In the genomic region with DNA sequence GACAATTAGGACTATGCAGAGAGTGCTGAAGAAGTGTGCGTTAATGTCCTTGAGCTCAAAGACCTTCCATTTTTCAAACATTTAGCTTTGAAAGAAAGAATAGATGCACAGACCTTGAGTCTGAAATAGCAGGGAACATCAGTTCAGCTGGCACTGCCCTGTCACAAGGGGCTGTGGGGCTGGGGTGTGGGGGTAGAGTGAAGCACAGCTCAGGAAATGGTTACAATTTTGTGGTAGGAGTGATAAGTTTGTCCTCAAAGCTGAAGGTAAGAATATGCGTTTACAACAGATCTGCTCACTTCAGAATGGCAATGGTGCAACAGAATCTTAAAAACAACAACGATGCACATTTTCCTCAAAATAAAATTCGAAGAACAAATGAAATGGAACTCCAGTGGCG, we compare ENCODE assay signal across 21 cellular contexts. TPM values are rescaled to one million over a fixed set of nuclear protein-coding genes. Genes with fewer than 3 reads are reported as not detected.
DNase-seq lines count a peak whose midpoint lies in the region; ATAC-seq and TF ChIP-seq lines count a peak whose summit lies in the region.
"Had no signal": no experiment of that assay in that cellular context is flagged by ENCODE, and none has a peak within 500 bp of the region (broad histone marks: within the 10 kb centered on the region; RNA-seq: fewer than 3 reads in every experiment).

No MANE protein-coding gene starts in this region.

- H3K36me3 Mint-ChIP-seq in activated CD8-positive, alpha-beta memory T cell treated with anti-CD3 and anti-CD28 coated beads, Interleukin-2, amount 10 ng/mL, durations not matched to agents 7 days and 5 days, result no peaks in the 10 kb centered on the region
- no peaks in the 10 kb centered on the region for H3K36me3 Mint-ChIP-seq in T-helper 2 cell treated with Interferon-gamma antibody and Interleukin-4, amounts not matched to agents 5 μg/mL and 100 μg/mL, for 36 hours (ENCODE audit: low read depth)
- H3K36me3 Mint-ChIP-seq in activated naive CD8-positive, alpha-beta T cell treated with anti-CD3 and anti-CD28 coated beads, Interleukin-2, amount 50 U/mL, for 24 hours (ENCODE audit: low read depth), result no peaks in the 10 kb centered on the region
- H3K36me3 Mint-ChIP-seq in Caco-2 (ENCODE audit: insufficient read depth, unreplicated experiment), result no peaks in the 10 kb centered on the region
- H3K36me3 Mint-ChIP-seq: activated naive CD4-positive, alpha-beta T cell treated with anti-CD3 and anti-CD28 coated beads, Interleukin-2, amount 50 U/mL, for 72 hours; mesothelial cell of epicardium; stimulated activated memory B cell treated with anti-CD40 and anti-IgM and Interleukin-4, amounts not matched to agents 10 μg/mL and 1 μg/mL and 100 μg/mL, for 72 hours had no signal

- no peaks in the 10 kb centered on the region for H3K9me3 ChIP-seq in Caco-2
- H3K9me3 ChIP-seq: body of pancreas, HAP-1, right lobe of liver, thyroid gland had no signal

- H3K36me3 ChIP-seq in Caco-2 (ENCODE audit: control insufficient read depth, insufficient read depth, low read length), result no peaks in the 10 kb centered on the region
- H3K36me3 ChIP-seq: HAP-1, right lobe of liver, thyroid gland had no signal

- POLR2A ChIA-PET in Caco-2 (lab: Charles Lee), result no interaction called here

- peak; percentile 65 for DNase-seq in activated CD8-positive, alpha-beta memory T cell treated with anti-CD3 and anti-CD28 coated beads, Interleukin-2, amount 10 ng/mL, durations not matched to agents 7 days and 5 days
- no peak for DNase-seq in activated CD8-positive, alpha-beta memory T cell treated with anti-CD3 and anti-CD28 coated beads, Interleukin-2, amount 50 U/mL, for 48 hours
- DNase-seq in T-helper 2 cell treated with Interferon-gamma antibody and Interleukin-4, amounts not matched to agents 5 μg/mL and 100 μg/mL, for 36 hours (ENCODE audit: low spot score), result no peak
- DNase-seq in activated naive CD8-positive, alpha-beta T cell treated with anti-CD3 and anti-CD28 coated beads, Interleukin-2, amount 50 U/mL, for 24 hours, result peak; percentile 16
- peak; percentile 6 to 19 for DNase-seq in stimulated activated CD8-positive, alpha-beta memory T cell treated with anti-CD3 and anti-CD28 coated beads, Interleukin-7, amount 100 ng/mL, for 4 hours (ENCODE audit: low read depth in 2 of 2)
- DNase-seq in MV-4-11 (lab: John Stamatoyannopoulos, UW) (no peak), Caco-2 (no peak)
- DNase-seq: activated B cell treated with CpG ODN at 0.5 μM for 24 hours; body of pancreas; C1 segment of cervical spinal cord; NCI-H1436; NCI-H524 treated with DMSO at 0.1 percent for 48 hours; right lobe of liver; SHP77 treated with DMSO at 0.1 percent for 48 hours; stimulated activated CD4-positive, alpha-beta T cell treated with anti-CD3 and anti-CD28 coated beads, Interleukin-15, amount 100 ng/mL, for 24 hours; thyroid gland had no signal

- peaks cover 19% of the 10 kb centered on the region for H3K4me1 Mint-ChIP-seq in activated CD8-positive, alpha-beta memory T cell treated with anti-CD3 and anti-CD28 coated beads, Interleukin-2, amount 10 ng/mL, durations not matched to agents 7 days and 5 days
- peaks cover 16% of the 10 kb centered on the region for H3K4me1 Mint-ChIP-seq in T-helper 2 cell treated with Interferon-gamma antibody and Interleukin-4, amounts not matched to agents 5 μg/mL and 100 μg/mL, for 36 hours (ENCODE audit: low read depth)
- H3K4me1 Mint-ChIP-seq in activated naive CD8-positive, alpha-beta T cell treated with anti-CD3 and anti-CD28 coated beads, Interleukin-2, amount 50 U/mL, for 24 hours, result peaks cover 30% of the 10 kb centered on the region
- H3K4me1 Mint-ChIP-seq in Caco-2 (ENCODE audit: low read depth, unreplicated experiment), result no peaks in the 10 kb centered on the region
- H3K4me1 Mint-ChIP-seq: activated B cell treated with CpG ODN at 0.5 μM for 24 hours, mesothelial cell of epicardium had no signal

- H3K4me3 Mint-ChIP-seq in activated CD8-positive, alpha-beta memory T cell treated with anti-CD3 and anti-CD28 coated beads, Interleukin-2, amount 10 ng/mL, durations not matched to agents 7 days and 5 days, result peak overlapping the region; percentile 15
- peak overlapping the region; percentile 40 for H3K4me3 Mint-ChIP-seq in T-helper 2 cell treated with Interferon-gamma antibody and Interleukin-4, amounts not matched to agents 5 μg/mL and 100 μg/mL, for 36 hours
- H3K4me3 Mint-ChIP-seq in activated naive CD8-positive, alpha-beta T cell treated with anti-CD3 and anti-CD28 coated beads, Interleukin-2, amount 50 U/mL, for 24 hours, result peak overlapping the region; percentile 24
- H3K4me3 Mint-ChIP-seq in Caco-2 (ENCODE audit: unreplicated experiment), result no peak overlapping the region
- H3K4me3 Mint-ChIP-seq: activated B cell treated with CpG ODN at 0.5 μM for 24 hours; mesothelial cell of epicardium; stimulated activated memory B cell treated with anti-CD40 and anti-IgM and Interleukin-4, amounts not matched to agents 10 μg/mL and 1 μg/mL and 100 μg/mL, for 72 hours had no signal

- H3K27me3 Mint-ChIP-seq in activated CD8-positive, alpha-beta memory T cell treated with anti-CD3 and anti-CD28 coated beads, Interleukin-2, amount 10 ng/mL, durations not matched to agents 7 days and 5 days, result no peaks in the 10 kb centered on the region
- H3K27me3 Mint-ChIP-seq in T-helper 2 cell treated with Interferon-gamma antibody and Interleukin-4, amounts not matched to agents 5 μg/mL and 100 μg/mL, for 36 hours (ENCODE audit: low read depth), result peaks cover 2% of the 10 kb centered on the region
- no peaks in the 10 kb centered on the region for H3K27me3 Mint-ChIP-seq in activated naive CD8-positive, alpha-beta T cell treated with anti-CD3 and anti-CD28 coated beads, Interleukin-2, amount 50 U/mL, for 24 hours
- H3K27me3 Mint-ChIP-seq in Caco-2 (ENCODE audit: insufficient read depth, unreplicated experiment), result no peaks in the 10 kb centered on the region

- intact Hi-C loops in Caco-2 (cut with micrococcal nuclease; ENCODE audit: unreplicated experiment), result no loop called here

- no peaks in the 10 kb centered on the region for H3K4me1 ChIP-seq in Caco-2
- H3K4me1 ChIP-seq: body of pancreas, HAP-1, right lobe of liver, thyroid gland had no signal

- H3K4me3 ChIP-seq in Caco-2 (ENCODE audit: low read depth, low read length), result no peak overlapping the region
- H3K4me3 ChIP-seq: body of pancreas, HAP-1, right lobe of liver, thyroid gland had no signal

- no TSS peak for BruUV-seq in Caco-2 (replicated peaks; lab: Mats Ljungman, UMichigan)

- H3K9me3 Mint-ChIP-seq in activated CD8-positive, alpha-beta memory T cell treated with anti-CD3 and anti-CD28 coated beads, Interleukin-2, amount 10 ng/mL, durations not matched to agents 7 days and 5 days (ENCODE audit: low read depth), result no peaks in the 10 kb centered on the region
- no peaks in the 10 kb centered on the region for H3K9me3 Mint-ChIP-seq in T-helper 2 cell treated with Interferon-gamma antibody and Interleukin-4, amounts not matched to agents 5 μg/mL and 100 μg/mL, for 36 hours
- no peaks in the 10 kb centered on the region for H3K9me3 Mint-ChIP-seq in activated naive CD8-positive, alpha-beta T cell treated with anti-CD3 and anti-CD28 coated beads, Interleukin-2, amount 50 U/mL, for 24 hours
- H3K9me3 Mint-ChIP-seq in Caco-2 (ENCODE audit: unreplicated experiment), result no peaks in the 10 kb centered on the region
- H3K9me3 Mint-ChIP-seq: activated naive CD4-positive, alpha-beta T cell treated with anti-CD3 and anti-CD28 coated beads, Interleukin-2, amount 50 U/mL, for 72 hours; mesothelial cell of epicardium had no signal

- H3K27ac Mint-ChIP-seq in activated CD8-positive, alpha-beta memory T cell treated with anti-CD3 and anti-CD28 coated beads, Interleukin-2, amount 10 ng/mL, durations not matched to agents 7 days and 5 days, result peak overlapping the region; percentile 38
- H3K27ac Mint-ChIP-seq in T-helper 2 cell treated with Interferon-gamma antibody and Interleukin-4, amounts not matched to agents 5 μg/mL and 100 μg/mL, for 36 hours, result peak overlapping the region; percentile 43
- peak overlapping the region; percentile 61 for H3K27ac Mint-ChIP-seq in activated naive CD8-positive, alpha-beta T cell treated with anti-CD3 and anti-CD28 coated beads, Interleukin-2, amount 50 U/mL, for 24 hours
- no peak overlapping the region for H3K27ac Mint-ChIP-seq in Caco-2 (ENCODE audit: unreplicated experiment)
- H3K27ac Mint-ChIP-seq: activated B cell treated with CpG ODN at 0.5 μM for 24 hours; mesothelial cell of epicardium; stimulated activated memory B cell treated with anti-CD40 and anti-IgM and Interleukin-4, amounts not matched to agents 10 μg/mL and 1 μg/mL and 100 μg/mL, for 72 hours had no signal

- no peaks in the 10 kb centered on the region for H3K27me3 ChIP-seq in Caco-2 (replicated peaks; ENCODE audit: control insufficient read depth, insufficient read depth, low read length)
- H3K27me3 ChIP-seq: body of pancreas, right lobe of liver, thyroid gland had no signal

- CTCF ChIA-PET in activated CD8-positive, alpha-beta memory T cell treated with anti-CD3 and anti-CD28 coated beads, Interleukin-2, amount 10 ng/mL, durations not matched to agents 7 days and 5 days (lab: Charles Lee), result interaction anchor here (0.7 kb wide), 1 partner anchor 85 kb away, joined by 3 read pairs; no protein-coding TSS in a partner anchor
- CTCF ChIA-PET in Caco-2 (lab: Charles Lee), result interaction anchor here (0.6 kb wide), 1 partner anchor 193 kb away, joined by 6 read pairs; no protein-coding TSS in a partner anchor

- ATAC-seq in activated CD8-positive, alpha-beta memory T cell treated with anti-CD3 and anti-CD28 coated beads, Interleukin-2, amount 10 ng/mL, durations not matched to agents 7 days and 5 days, result peak; percentile 56
- ATAC-seq in activated naive CD8-positive, alpha-beta T cell treated with anti-CD3 and anti-CD28 coated beads, Interleukin-2, amount 50 U/mL, for 24 hours, result peak; percentile 60
- ATAC-seq in HG03432 (IDR thresholded peaks at IDR 0.05; ENCODE audit: unreplicated experiment), result no peak
- ATAC-seq: body of pancreas had no signal

- no peak for TF ChIP-seq CTCF in Caco-2 (IDR thresholded peaks at IDR 0.05; ENCODE audit: insufficient read depth in 1 of 2, low read depth in 1 of 2, low read length in 1 of 2, severe bottlenecking in 1 of 2, unreplicated experiment in 1 of 2)

RNA-seq across cellular contexts. Expression of a gene that starts 33.6 kb away (rescaled TPM):
- 1 to 10 TPM; 2.3 to 5.3 TPM for total RNA-seq in activated CD8-positive, alpha-beta memory T cell treated with anti-CD3 and anti-CD28 coated beads, Interleukin-2, amount 10 ng/mL, durations not matched to agents 7 days and 5 days
- total RNA-seq in Caco-2 (2022), result not detected in 2 replicates
- total RNA-seq: right lobe of liver had no signal

Comparison
In these comparisons a context has a peak if more than half of its experiments do, and no peak if none do; other contexts are left out.
1. DNase-seq: peak in activated CD8-positive, alpha-beta memory T cell treated with anti-CD3 and anti-CD28 coated beads, Interleukin-2, amount 10 ng/mL, durations not matched to agents 7 days and 5 days (single experiment), activated naive CD8-positive, alpha-beta T cell treated with anti-CD3 and anti-CD28 coated beads, Interleukin-2, amount 50 U/mL, for 24 hours (single experiment) and stimulated activated CD8-positive, alpha-beta memory T cell treated with anti-CD3 and anti-CD28 coated beads, Interleukin-7, amount 100 ng/mL, for 4 hours (2 of 2); none in activated CD8-positive, alpha-beta memory T cell treated with anti-CD3 and anti-CD28 coated beads, Interleukin-2, amount 50 U/mL, for 48 hours (single experiment), T-helper 2 cell treated with Interferon-gamma antibody and Interleukin-4, amounts not matched to agents 5 μg/mL and 100 μg/mL, for 36 hours (single experiment), MV-4-11 (single experiment) and Caco-2 (0 of 2).